ENCODE assay signal across 8 cellular contexts in genomic region chr16:67942200-67942509, GRCh38. TPM values are rescaled to one million over a fixed set of nuclear protein-coding genes. Genes with fewer than 3 reads are reported as not detected.
DNase-seq lines count a peak whose midpoint lies in the region; ATAC-seq lines count a peak whose summit lies in the region.

No MANE protein-coding gene starts in this region.

- H3K27me3 Mint-ChIP-seq in activated naive CD4-positive, alpha-beta T cell treated with anti-CD3 and anti-CD28 coated beads, Interleukin-2, amount 10 ng/mL, durations not matched to agents 7 days and 5 days: no peaks in the 10 kb centered on the region

- peaks cover 37% of the 10 kb centered on the region for H3K4me1 Mint-ChIP-seq in activated naive CD4-positive, alpha-beta T cell treated with anti-CD3 and anti-CD28 coated beads, Interleukin-2, amount 10 ng/mL, durations not matched to agents 7 days and 5 days

- H3K36me3 Mint-ChIP-seq in activated naive CD4-positive, alpha-beta T cell treated with anti-CD3 and anti-CD28 coated beads, Interleukin-2, amount 10 ng/mL, durations not matched to agents 7 days and 5 days: peaks cover 16% of the 10 kb centered on the region

- DNase-seq in activated T-cell treated with anti-CD3 and anti-CD28 coated beads for 48 hours (ENCODE audit: low read depth): peak; percentile 30
- no peak for DNase-seq in activated T-cell treated with anti-CD3 and anti-CD28 coated beads for 4 hours
- peak; percentile 65 for DNase-seq in NAMALWA (ENCODE audit: low spot score)
- DNase-seq in activated naive CD4-positive, alpha-beta T cell treated with anti-CD3 and anti-CD28 coated beads, Interleukin-2, amount 10 ng/mL, durations not matched to agents 7 days and 5 days: peak; percentile 56
- no peak for DNase-seq in left ventricle myocardium superior
- DNase-seq in stimulated activated CD4-positive, alpha-beta T cell treated with anti-CD3 and anti-CD28 coated beads, Interleukin-4, amount 100 ng/mL, for 4 hours: peak; percentile 10 to 31
- no peak for DNase-seq in NK-92 (lab: John Stamatoyannopoulos, UW; ENCODE audit: unreplicated experiment)

- intact Hi-C loops in left ventricle myocardium superior (cut with micrococcal nuclease): no loop called here

- no peaks in the 10 kb centered on the region for H3K9me3 Mint-ChIP-seq in activated naive CD4-positive, alpha-beta T cell treated with anti-CD3 and anti-CD28 coated beads, Interleukin-2, amount 10 ng/mL, durations not matched to agents 7 days and 5 days

- no peak overlapping the region for H3K4me3 Mint-ChIP-seq in activated naive CD4-positive, alpha-beta T cell treated with anti-CD3 and anti-CD28 coated beads, Interleukin-2, amount 10 ng/mL, durations not matched to agents 7 days and 5 days

- CTCF ChIA-PET in activated naive CD4-positive, alpha-beta T cell treated with anti-CD3 and anti-CD28 coated beads, Interleukin-2, amount 10 ng/mL, durations not matched to agents 7 days and 5 days (lab: Charles Lee): interaction anchor here (0.7 to 2.5 kb wide), 18 partner anchors 10 to 279 kb away, joined by 3 to 11 read pairs (median 4); partner anchors contain the start of genes CTRL and DPEP2

- H3K27ac Mint-ChIP-seq in activated naive CD4-positive, alpha-beta T cell treated with anti-CD3 and anti-CD28 coated beads, Interleukin-2, amount 10 ng/mL, durations not matched to agents 7 days and 5 days: peak overlapping the region; percentile 80

- peak; percentile 21 for ATAC-seq in left ventricle myocardium superior
- ATAC-seq in GM21367 (IDR thresholded peaks at IDR 0.05; ENCODE audit: unreplicated experiment): no peak

RNA-seq across cellular contexts. Expression of gene LCAT, which starts 1.8 kb away (rescaled TPM):
- total RNA-seq in left ventricle myocardium superior: 21.9 TPM

RNA-seq across cellular contexts. Expression of gene PSMB10, which starts 5.5 kb away (rescaled TPM):
- 54.1 TPM for total RNA-seq in left ventricle myocardium superior

RNA-seq across cellular contexts. Expression of gene CTRL, which starts 10.5 kb away (rescaled TPM):
- total RNA-seq in left ventricle myocardium superior: 0.37 TPM

RNA-seq across cellular contexts. Expression of gene SLC12A4, which starts 26.3 kb away (rescaled TPM):
- 95.5 TPM for total RNA-seq in left ventricle myocardium superior

RNA-seq across cellular contexts. Expression of gene DPEP3, which starts 38.1 kb away (rescaled TPM):
- not detected for total RNA-seq in left ventricle myocardium superior

Comparison
In these comparisons a context has a peak if more than half of its experiments do, and no peak if none do; other contexts are left out.
1. DNase-seq: peak in activated T-cell treated with anti-CD3 and anti-CD28 coated beads for 48 hours (single experiment), NAMALWA (single experiment), activated naive CD4-positive, alpha-beta T cell treated with anti-CD3 and anti-CD28 coated beads, Interleukin-2, amount 10 ng/mL, durations not matched to agents 7 days and 5 days (single experiment) and stimulated activated CD4-positive, alpha-beta T cell treated with anti-CD3 and anti-CD28 coated beads, Interleukin-4, amount 100 ng/mL, for 4 hours (2 of 2); none in activated T-cell treated with anti-CD3 and anti-CD28 coated beads for 4 hours (single experiment), left ventricle myocardium superior (single experiment) and NK-92 (single experiment).